ENCODE assay signal across 16 cellular contexts in the genomic region with DNA sequence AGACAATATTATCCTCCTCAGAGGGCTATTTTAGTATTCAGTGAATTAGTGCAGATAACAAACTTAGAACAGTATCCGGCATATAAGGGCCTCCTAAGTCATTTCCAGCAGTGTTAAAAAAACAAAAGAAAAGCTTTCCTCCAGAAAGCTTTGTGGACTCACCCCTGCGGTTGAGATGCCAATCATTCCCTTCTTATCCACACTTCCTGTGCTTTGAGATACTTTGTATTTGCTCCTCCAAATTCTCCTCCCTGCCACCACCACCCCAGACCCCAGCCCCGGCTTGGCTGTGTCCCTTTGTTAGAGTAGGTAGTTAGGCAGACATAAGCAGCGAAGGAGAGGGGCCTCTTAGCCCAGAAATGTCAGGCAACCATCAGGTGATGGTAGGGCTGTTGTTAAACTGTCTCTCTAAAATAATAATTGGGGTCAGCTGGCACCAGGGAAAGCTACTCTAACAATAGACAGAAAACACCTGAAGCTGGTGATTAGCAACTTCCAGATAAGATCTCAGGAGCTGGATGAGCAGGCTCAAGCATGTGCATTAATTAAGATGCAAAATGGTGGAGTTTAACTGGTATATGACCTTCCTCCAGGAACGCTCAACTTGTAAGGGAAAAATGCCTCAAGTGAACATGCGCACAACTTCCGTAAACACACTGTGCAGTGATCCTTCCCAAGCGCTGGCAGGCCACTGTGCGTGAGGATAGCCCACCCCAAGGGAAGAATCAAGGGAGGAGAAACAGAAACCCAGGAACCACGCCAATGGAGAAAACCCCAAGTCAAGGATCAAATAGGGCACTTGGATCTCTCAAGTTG.
DNase-seq lines count a peak whose midpoint lies in the region; ATAC-seq and TF ChIP-seq lines count a peak whose summit lies in the region.
"Had no signal": no experiment of that assay in that cellular context is flagged by ENCODE, and none has a peak within 500 bp of the region (broad histone marks: within the 10 kb centered on the region; RNA-seq: fewer than 3 reads in every experiment).

No MANE protein-coding gene starts in this region.

- 66 to 73% methylated on average over 9 to 10 of the region's 10 CpGs for WGBS in ectodermal cell, 2 experiments
- 75% methylated on average over 7 of the region's 10 CpGs for WGBS in mesodermal cell (ENCODE audit: insufficient coverage in 2 of 2), 2 experiments

- no peaks in the 10 kb centered on the region; the same call in 1 of the 2 replicates for H3K36me3 ChIP-seq in Caco-2 (ENCODE audit: control insufficient read depth, insufficient read depth, low read length)
- no peaks in the 10 kb centered on the region for H3K36me3 ChIP-seq in ectodermal cell (ENCODE audit: control insufficient read depth, insufficient read depth, low read length)
- no peaks in the 10 kb centered on the region for H3K36me3 ChIP-seq in mesodermal cell (ENCODE audit: control insufficient read depth, insufficient read depth, low read length)
- H3K36me3 ChIP-seq in BE2C: no peaks in the 10 kb centered on the region
- H3K36me3 ChIP-seq: BLaER1 treated with 17β-estradiol and CSF1 and Interleukin-3, amounts not matched to agents 10 nM and 100 nM had no signal

- BruUV-seq in Caco-2 (replicated peaks; lab: Mats Ljungman, UMichigan): TSS peak; percentile 78

- no peaks in the 10 kb centered on the region for H3K27me3 Mint-ChIP-seq in Caco-2 (ENCODE audit: insufficient read depth, unreplicated experiment)

- H3K36me3 Mint-ChIP-seq in Caco-2 (ENCODE audit: insufficient read depth, unreplicated experiment): peaks cover 37% of the 10 kb centered on the region
- H3K36me3 Mint-ChIP-seq: immature natural killer cell had no signal

- no peak overlapping the region for H3K4me3 ChIP-seq in Caco-2 (ENCODE audit: low read depth, low read length)
- H3K4me3 ChIP-seq in ectodermal cell (ENCODE audit: insufficient read depth, low read depth, low read length): no peak overlapping the region
- no peak overlapping the region for H3K4me3 ChIP-seq in mesodermal cell (ENCODE audit: extremely low read depth, insufficient read depth, low read length, poor library complexity, severe bottlenecking)
- no peak overlapping the region for H3K4me3 ChIP-seq in BE2C (ENCODE audit: low read depth, low read length)
- H3K4me3 ChIP-seq: BLaER1 treated with 17β-estradiol and CSF1 and Interleukin-3, amounts not matched to agents 10 nM and 100 nM had no signal

- no peak for ATAC-seq in GM18498 (IDR thresholded peaks at IDR 0.05; ENCODE audit: unreplicated experiment)
- ATAC-seq in GM18511 (IDR thresholded peaks at IDR 0.05; ENCODE audit: unreplicated experiment): no peak
- ATAC-seq: HCT116 had no signal

- H3K4me1 ChIP-seq in Caco-2 (peaks cover 51% of the 10 kb centered on the region), ectodermal cell (ENCODE audit: control insufficient read depth, insufficient read depth, low read length) (peaks cover 12% of the 10 kb centered on the region), mesodermal cell (ENCODE audit: control insufficient read depth, insufficient read depth, low read length, poor library complexity, severe bottlenecking) (peaks cover 40% of the 10 kb centered on the region), BE2C (no peaks in the 10 kb centered on the region)
- H3K4me1 ChIP-seq: BLaER1 treated with 17β-estradiol and CSF1 and Interleukin-3, amounts not matched to agents 10 nM and 100 nM had no signal

- intact Hi-C loops in Caco-2 (cut with micrococcal nuclease; ENCODE audit: unreplicated experiment): loop anchor here (1.0 to 2.0 kb wide), 4 partner anchors 24 to 61 kb away; no protein-coding TSS in a partner anchor

- H3K4me3 Mint-ChIP-seq in Caco-2 (ENCODE audit: unreplicated experiment): peak overlapping the region; percentile 50
- H3K4me3 Mint-ChIP-seq: activated naive CD4-positive, alpha-beta T cell treated with anti-CD3 and anti-CD28 coated beads for 36 hours; immature natural killer cell had no signal

- CTCF ChIA-PET in Caco-2 (lab: Charles Lee): no interaction called here

- TF ChIP-seq CTCF in Caco-2 (IDR thresholded peaks at IDR 0.05; ENCODE audit: insufficient read depth in 1 of 2, low read depth in 1 of 2, low read length in 1 of 2, severe bottlenecking in 1 of 2, unreplicated experiment in 1 of 2) (no peak), BE2C (IDR thresholded peaks at IDR 0.05; ENCODE audit: low read depth, low read length) (no peak)

- peaks cover 9% of the 10 kb centered on the region; the same call in 1 of the 2 replicates for H3K9me3 ChIP-seq in Caco-2
- peaks cover 3% of the 10 kb centered on the region for H3K9me3 ChIP-seq in ectodermal cell (ENCODE audit: control insufficient read depth, low read length)
- peaks cover 17% of the 10 kb centered on the region for H3K9me3 ChIP-seq in mesodermal cell (ENCODE audit: control insufficient read depth, low read length)
- no peaks in the 10 kb centered on the region; the same call in 1 of the 2 replicates for H3K9me3 ChIP-seq in BE2C

- DNase-seq in Caco-2: peak; percentile 74 to 86
- peak; percentile 84 for DNase-seq in M059J (ENCODE audit: low read depth)
- no peak for DNase-seq in BE2C
- DNase-seq in stimulated activated CD8-positive, alpha-beta memory T cell treated with anti-CD3 and anti-CD28 coated beads, Interleukin-4, amount 100 ng/mL, for 48 hours: no peak
- DNase-seq: activated CD4-positive, alpha-beta T cell treated with anti-CD3 and anti-CD28 coated beads for 48 hours; activated naive CD4-positive, alpha-beta T cell treated with anti-CD3 and anti-CD28 coated beads for 36 hours; effector memory CD4-positive, alpha-beta T cell; immature natural killer cell; NCI-H510A treated with DMSO at 0.1 percent for 48 hours; nucleus accumbens had no signal

- H3K27me3 ChIP-seq in Caco-2 (replicated peaks; ENCODE audit: control insufficient read depth, insufficient read depth, low read length): no peaks in the 10 kb centered on the region
- no peaks in the 10 kb centered on the region for H3K27me3 ChIP-seq in ectodermal cell (ENCODE audit: control insufficient read depth, insufficient read depth, low read length, poor library complexity, severe bottlenecking)
- H3K27me3 ChIP-seq in BE2C: no peaks in the 10 kb centered on the region; the same call in 1 of the 2 replicates
- H3K27me3 ChIP-seq: BLaER1 treated with 17β-estradiol and CSF1 and Interleukin-3, amounts not matched to agents 10 nM and 100 nM had no signal

- POLR2A ChIA-PET in Caco-2 (lab: Charles Lee): interaction anchor here (1.0 to 1.4 kb wide), 2 partner anchors 41 to 66 kb away, joined by 4 to 6 read pairs; no protein-coding TSS in a partner anchor

- peak overlapping the region; percentile 92 for H3K27ac Mint-ChIP-seq in Caco-2 (ENCODE audit: unreplicated experiment)
- H3K27ac Mint-ChIP-seq: activated naive CD4-positive, alpha-beta T cell treated with anti-CD3 and anti-CD28 coated beads for 36 hours; immature natural killer cell had no signal

- H3K4me1 Mint-ChIP-seq in Caco-2 (ENCODE audit: low read depth, unreplicated experiment): peaks cover 36% of the 10 kb centered on the region
- H3K4me1 Mint-ChIP-seq: immature natural killer cell had no signal

- peaks cover 3% of the 10 kb centered on the region for H3K9me3 Mint-ChIP-seq in Caco-2 (ENCODE audit: unreplicated experiment)
- H3K9me3 Mint-ChIP-seq: activated naive CD4-positive, alpha-beta T cell treated with anti-CD3 and anti-CD28 coated beads for 36 hours; immature natural killer cell had no signal

- H3K27ac ChIP-seq in ectodermal cell (ENCODE audit: insufficient read depth, low read depth, low read length, poor library complexity, severe bottlenecking) (peak overlapping the region; percentile 44), mesodermal cell (ENCODE audit: low read depth, low read length, severe bottlenecking) (peak overlapping the region; percentile 92)
- H3K27ac ChIP-seq: BLaER1 treated with 17β-estradiol and CSF1 and Interleukin-3, amounts not matched to agents 10 nM and 100 nM had no signal

Comparison
In these comparisons a context has a peak if more than half of its experiments do, and no peak if none do; other contexts are left out.
1. DNase-seq: peak in Caco-2 (2 of 2) and M059J (single experiment); none in BE2C (single experiment) and stimulated activated CD8-positive, alpha-beta memory T cell treated with anti-CD3 and anti-CD28 coated beads, Interleukin-4, amount 100 ng/mL, for 48 hours (single experiment).